In genomic region chr13:20272104-20272503, GRCh38 we compare ENCODE assay signal across 9 cellular contexts. TPM values are rescaled to one million over a fixed set of nuclear protein-coding genes. Genes with fewer than 3 reads are reported as not detected.
"Had no signal": no experiment of that assay in that cellular context is flagged by ENCODE, and none has a peak within 500 bp of the region (broad histone marks: within the 10 kb centered on the region; RNA-seq: fewer than 3 reads in every experiment).

No MANE protein-coding gene starts in this region.

- H3K9ac ChIP-seq: GM23248 had no signal

- ATAC-seq: HepG2 had no signal

- H3K27ac Mint-ChIP-seq: IgD-negative memory B cell had no signal

- H3K27ac ChIP-seq: GM23248, HL-60 had no signal

- H3K4me1 Mint-ChIP-seq: IgD-negative memory B cell had no signal

- H3K4me3 Mint-ChIP-seq: H9, IgD-negative memory B cell had no signal

- DNase-seq: GM23248, H9, HCEC 1CT, KBM-7 had no signal

- H3K4me3 ChIP-seq: GM23248 had no signal

- H2AFZ ChIP-seq: GM23248 had no signal

- H3K9me3 Mint-ChIP-seq: H9 had no signal

RNA-seq across cellular contexts. Expression of gene GJB6, which starts 40.0 kb away (rescaled TPM):
- total RNA-seq: GM23248, H1, H9, HepG2, HT1080 had no signal
- polyA plus RNA-seq: GM23248, H1, HepG2, IgD-negative memory B cell had no signal
